25 cellular contexts compared by ENCODE assay signal in the genomic region with DNA sequence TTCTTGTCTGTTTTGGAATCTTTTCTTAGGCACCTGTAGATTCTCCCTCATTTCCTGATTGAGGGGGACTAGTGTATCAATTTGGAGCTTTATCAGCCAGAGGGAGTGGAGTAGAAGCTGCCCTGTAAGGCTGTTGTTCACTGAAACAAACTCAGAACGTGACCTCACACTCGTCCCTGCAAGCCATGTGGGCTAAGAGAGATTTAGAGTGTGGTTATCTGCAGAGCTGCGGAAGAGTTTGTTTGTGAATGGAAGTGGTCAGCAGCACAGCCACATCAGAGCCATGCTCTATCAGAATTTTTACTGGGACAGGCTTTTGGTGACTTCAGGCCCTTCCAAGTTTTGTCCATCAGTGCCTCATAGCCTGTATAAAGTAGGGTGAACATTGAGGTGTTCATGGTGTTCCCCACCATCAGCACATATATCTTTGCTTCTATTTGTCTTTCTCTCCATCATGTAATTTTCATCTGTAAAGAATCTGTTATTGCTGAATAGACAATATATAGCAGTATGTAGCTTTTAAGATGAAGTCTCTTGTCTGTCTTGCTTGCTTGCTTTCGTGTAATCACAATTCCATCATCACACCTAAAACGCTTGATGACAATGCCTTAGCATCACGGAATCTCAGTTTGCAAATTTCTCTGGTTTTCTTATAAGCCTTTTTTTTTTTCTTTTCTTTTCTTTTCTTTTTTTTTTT.
"Had no signal": no experiment of that assay in that cellular context is flagged by ENCODE, and none has a peak within 500 bp of the region (broad histone marks: within the 10 kb centered on the region; RNA-seq: fewer than 3 reads in every experiment).

No MANE protein-coding gene starts in this region.

- H3K27ac ChIP-seq: breast epithelium, coronary artery, foreskin keratinocyte, left lung, sigmoid colon, spleen, testis, vagina had no signal

- H3K4me1 Mint-ChIP-seq: nephron had no signal

- H3K4me3 Mint-ChIP-seq: activated naive CD4-positive, alpha-beta T cell treated with anti-CD3 and anti-CD28 coated beads for 36 hours; activated naive CD8-positive, alpha-beta T cell treated with anti-CD3 and anti-CD28 coated beads, Interleukin-2, amount 10 ng/mL, durations not matched to agents 7 days and 5 days; activated T-cell treated with anti-CD3 and anti-CD28 coated beads, Interleukin-2, amount 50 U/mL, for 24 hours; nephron had no signal

- H3K27me3 ChIP-seq: breast epithelium, foreskin keratinocyte, left lung, sigmoid colon, spleen, testis, vagina had no signal

- ATAC-seq: foreskin keratinocyte had no signal

- FAIRE-seq: endometrium had no signal

- H3K9me3 ChIP-seq: breast epithelium, left lung, sigmoid colon, spleen, testis, vagina had no signal

- H3K4me3 ChIP-seq: breast epithelium, coronary artery, left lung, sigmoid colon, spleen, testis, vagina had no signal

- H3K4me1 ChIP-seq: breast epithelium, foreskin keratinocyte, left lung, sigmoid colon, spleen, testis, vagina had no signal

- H3K27me3 Mint-ChIP-seq: activated naive CD8-positive, alpha-beta T cell treated with anti-CD3 and anti-CD28 coated beads, Interleukin-2, amount 10 ng/mL, durations not matched to agents 7 days and 5 days; activated T-cell treated with anti-CD3 and anti-CD28 coated beads, Interleukin-2, amount 50 U/mL, for 24 hours had no signal

- H3K27ac Mint-ChIP-seq: activated naive CD4-positive, alpha-beta T cell treated with anti-CD3 and anti-CD28 coated beads for 36 hours; activated naive CD8-positive, alpha-beta T cell treated with anti-CD3 and anti-CD28 coated beads, Interleukin-2, amount 10 ng/mL, durations not matched to agents 7 days and 5 days; activated T-cell treated with anti-CD3 and anti-CD28 coated beads, Interleukin-2, amount 50 U/mL, for 24 hours; nephron had no signal

- DNase-seq: activated CD4-positive, alpha-beta T cell treated with anti-CD3 and anti-CD28 coated beads for 1 hour; activated CD8-positive, alpha-beta memory T cell treated with anti-CD3 and anti-CD28 coated beads for 24 hours; activated CD8-positive, alpha-beta memory T cell treated with anti-CD3 and anti-CD28 coated beads, Interleukin-2, amount 50 U/mL, for 4 hours; activated naive CD4-positive, alpha-beta T cell treated with anti-CD3 and anti-CD28 coated beads for 36 hours; activated naive CD8-positive, alpha-beta T cell treated with anti-CD3 and anti-CD28 coated beads, Interleukin-2, amount 10 ng/mL, durations not matched to agents 7 days and 5 days; activated T-cell treated with anti-CD3 and anti-CD28 coated beads, Interleukin-2, amount 50 U/mL, for 24 hours; amniotic stem cell; cerebellar nuclear complex; erythroblast; foreskin keratinocyte; kidney glomerular epithelial cell; midbrain; occipital lobe; posterior cingulate gyrus; sigmoid colon; spleen; stimulated activated CD4-positive, alpha-beta T cell treated with anti-CD3 and anti-CD28 coated beads, Interleukin-4, amount 100 ng/mL, for 1 hour; stimulated activated naive CD4-positive, alpha-beta T cell; testis had no signal

- H3K9me3 Mint-ChIP-seq: activated naive CD4-positive, alpha-beta T cell treated with anti-CD3 and anti-CD28 coated beads for 36 hours; activated naive CD8-positive, alpha-beta T cell treated with anti-CD3 and anti-CD28 coated beads, Interleukin-2, amount 10 ng/mL, durations not matched to agents 7 days and 5 days; activated T-cell treated with anti-CD3 and anti-CD28 coated beads, Interleukin-2, amount 50 U/mL, for 24 hours; nephron had no signal
